8 cellular contexts compared by ENCODE assay signal in the genomic region with DNA sequence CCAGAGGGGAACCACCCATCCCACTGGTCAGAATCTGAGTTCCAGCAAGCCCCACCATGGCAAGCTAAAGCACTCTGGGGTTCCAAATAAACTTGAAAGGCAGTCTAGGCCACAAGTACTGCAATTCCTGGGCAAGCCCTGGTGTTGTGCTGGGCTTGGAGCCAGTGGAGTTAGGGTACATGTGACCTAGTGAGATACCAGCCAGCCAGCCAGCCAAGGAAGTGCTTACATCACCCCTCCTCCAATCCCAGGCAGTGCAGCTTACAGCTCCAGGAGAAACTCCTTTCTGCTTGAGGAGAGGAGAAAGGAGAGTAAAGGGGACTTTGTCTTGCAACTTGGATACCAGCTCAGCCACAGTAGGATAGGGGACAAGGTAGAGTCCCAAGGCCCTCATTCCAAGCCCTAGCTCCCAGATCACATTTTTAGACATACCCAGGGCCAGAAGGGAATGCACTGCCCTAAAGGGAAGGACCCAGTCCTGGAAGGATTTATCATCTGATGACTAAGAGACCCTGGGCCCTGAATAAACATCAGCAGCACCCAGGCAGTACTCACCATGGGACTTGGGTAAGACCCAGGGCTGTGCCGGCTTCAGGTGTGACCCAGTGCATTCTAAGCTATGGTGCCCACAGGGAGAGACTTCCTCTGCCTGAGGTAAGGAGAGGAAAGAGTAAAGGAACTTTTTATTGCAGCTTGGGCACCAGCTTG.
DNase-seq lines count a peak whose midpoint lies in the region; TF ChIP-seq lines count a peak whose summit lies in the region.
"Not testable (repeated sequence)": the region's sequence is repeated elsewhere in the genome, so short reads cannot be mapped to it uniquely, and the experiment has no call there.

No MANE protein-coding gene starts in this region.

- H4K20me1 ChIP-seq in PC-9 (ENCODE audit: insufficient read depth); hepatocyte (ENCODE audit: insufficient read depth, poor library complexity, severe bottlenecking): not testable (repeated sequence)

- peak overlapping the region; percentile 53 for H3K4me2 ChIP-seq in PC-9
- not testable (repeated sequence) for H3K4me2 ChIP-seq in hepatocyte

- CTCF ChIA-PET in AG04449 (lab: Yijun Ruan, JAX) = interaction anchor here (0.8 kb wide), 1 partner anchor 9 kb away, joined by 3 read pairs; no protein-coding TSS in a partner anchor
- CTCF ChIA-PET in PC-9 (lab: Charles Lee) = not testable (repeated sequence)

- H3K9me3 Mint-ChIP-seq in nephron = not testable (repeated sequence)

- H3K4me1 Mint-ChIP-seq in nephron = not testable (repeated sequence)

- H3K9me3 ChIP-seq in PC-9 (ENCODE audit: insufficient read depth, low read depth); esophagus squamous epithelium; hepatocyte (ENCODE audit: low read depth): not testable (repeated sequence)

- WGBS in esophagus squamous epithelium, 2 donors = 50% methylated on average over 1 of the region's 1 CpG; no CpG with 5 or more reads in 1 of the 2 donors
- whole genome bisulfite sequencing in hepatocyte (ENCODE audit: low lambda C conversion rate, missing lambda C conversion rate) = 95% methylated on average over 1 of the region's 1 CpG

- not testable (repeated sequence) for H3K27me3 ChIP-seq in PC-9 (ENCODE audit: insufficient read depth, low read depth); esophagus squamous epithelium; hepatocyte

- POLR2A ChIA-PET in AG04449 (lab: Yijun Ruan, JAX) = interaction anchor here (0.6 kb wide), 1 partner anchor 236 kb away, joined by 3 read pairs; no protein-coding TSS in a partner anchor
- POLR2A ChIA-PET in PC-9 (lab: Charles Lee; ENCODE audit: unreplicated experiment) = interaction anchor here (0.6 kb wide), 1 partner anchor 173 kb away, joined by 7 read pairs; a partner anchor contains a TSS

- not testable (repeated sequence) for H3K36me3 ChIP-seq in PC-9 (ENCODE audit: low read depth); esophagus squamous epithelium; hepatocyte (replicated peaks; ENCODE audit: insufficient read depth, low read depth)

- peak overlapping the region; percentile 31 to 90 (median 60) for H3K27ac Mint-ChIP-seq in nephron

- H3K4me1 ChIP-seq in PC-9 (replicated peaks; ENCODE audit: insufficient read depth) = peaks cover 21% of the 10 kb centered on the region
- H3K4me1 ChIP-seq in esophagus squamous epithelium = peaks cover 0 to 25% (median 17%) of the 10 kb centered on the region in 3 donors
- not testable (repeated sequence) for H3K4me1 ChIP-seq in hepatocyte (ENCODE audit: insufficient read depth)

- H3K9me2 ChIP-seq in PC-9 (ENCODE audit: insufficient read depth); hepatocyte (replicated peaks; ENCODE audit: insufficient read depth): not testable (repeated sequence)

- not testable (repeated sequence) for TF ChIP-seq POLR2A in esophagus squamous epithelium (IDR thresholded peaks at IDR 0.05)

- H3F3A ChIP-seq in PC-9 (ENCODE audit: insufficient read depth, low read depth) = not testable (repeated sequence)

- H3K79me2 ChIP-seq in PC-9 (ENCODE audit: low read depth); hepatocyte: not testable (repeated sequence)

- TF ChIP-seq CTCF in AG04449 (IDR thresholded peaks at IDR 0.05; ENCODE audit: insufficient read depth, low read length, missing control alignments); PC-9 (conservative IDR thresholded peaks at IDR 0.05); esophagus squamous epithelium (IDR thresholded peaks at IDR 0.05); hepatocyte (IDR thresholded peaks at IDR 0.05; ENCODE audit: poor library complexity); nephron (IDR thresholded peaks at IDR 0.05; ENCODE audit: unreplicated experiment in 3 of 3): not testable (repeated sequence)

- H3K27me3 Mint-ChIP-seq in nephron (ENCODE audit: low read depth) = not testable (repeated sequence)

- DNase-seq in AG04449 (ENCODE audit: low read depth, low spot score) = peak; percentile 50
- peak; percentile 65 for DNase-seq in HCEC 1CT
- peak; percentile 59 to 80 for DNase-seq in PC-9
- peak; percentile 92 for DNase-seq in astrocyte of the hippocampus (ENCODE audit: low read depth, low spot score)
- not testable (repeated sequence) for DNase-seq in esophagus squamous epithelium (lab: John Stamatoyannopoulos, UW)
- peak; percentile 69 for DNase-seq in hepatocyte (ENCODE audit: low spot score)
- peak; percentile 66 for DNase-seq in smooth muscle cell of the brain vasculature (ENCODE audit: low read depth, low spot score)

- BruUV-seq in PC-9 (replicated peaks; lab: Mats Ljungman, UMichigan) = not testable (repeated sequence)

- H3K4me3 Mint-ChIP-seq in nephron = not testable (repeated sequence)

- H3K4me3 ChIP-seq in AG04449 (ENCODE audit: low read depth, low read length); PC-9; esophagus squamous epithelium; hepatocyte: not testable (repeated sequence)

- H3K27ac ChIP-seq in PC-9 (peak overlapping the region; percentile 69), esophagus squamous epithelium (peak overlapping the region; percentile 3 to 50 (median 48)), hepatocyte (peak overlapping the region; percentile 23)

- intact Hi-C loops in PC-9 (cut with micrococcal nuclease; ENCODE audit: unreplicated experiment); esophagus squamous epithelium (cut with DNase I): not testable (repeated sequence)

- H2AFZ ChIP-seq in PC-9, hepatocyte: not testable (repeated sequence)

- peaks cover 62% of the 10 kb centered on the region for H3K36me3 Mint-ChIP-seq in nephron (ENCODE audit: low read depth)
